ENCODE assay signal across 1 cellular context in the genomic region with DNA sequence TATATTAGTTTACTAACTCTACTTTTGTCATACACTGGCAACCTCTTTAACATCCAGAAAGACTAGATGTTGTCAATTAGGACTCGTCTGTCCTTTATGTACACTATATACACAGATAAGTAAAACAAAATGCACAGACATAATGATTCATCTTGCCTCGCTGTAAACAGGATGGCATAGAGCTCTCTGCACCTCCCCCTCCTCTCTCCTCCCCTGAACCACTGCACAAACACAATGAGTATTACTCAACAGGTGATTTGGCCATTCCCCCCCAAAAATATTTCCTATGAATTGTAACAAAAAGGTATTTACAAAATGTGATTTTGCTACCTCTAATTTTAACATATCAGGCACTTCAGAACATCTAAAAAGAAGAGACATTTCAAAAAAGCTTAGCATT.
A peak's percentile ranks its signal among the peaks of the same experiment; 100 is the strongest.
TF ChIP-seq lines count a peak whose summit lies in the region.
"Not testable (repeated sequence)": the region's sequence is repeated elsewhere in the genome, so short reads cannot be mapped to it uniquely, and the experiment has no call there.

No MANE protein-coding gene starts in this region.

TF ChIP-seq in HepG2, 621 proteins besides CTCF, POLR2A, EP300 and RAD21 (continued from another document):
- TF ChIP-seq, protein P1, sequence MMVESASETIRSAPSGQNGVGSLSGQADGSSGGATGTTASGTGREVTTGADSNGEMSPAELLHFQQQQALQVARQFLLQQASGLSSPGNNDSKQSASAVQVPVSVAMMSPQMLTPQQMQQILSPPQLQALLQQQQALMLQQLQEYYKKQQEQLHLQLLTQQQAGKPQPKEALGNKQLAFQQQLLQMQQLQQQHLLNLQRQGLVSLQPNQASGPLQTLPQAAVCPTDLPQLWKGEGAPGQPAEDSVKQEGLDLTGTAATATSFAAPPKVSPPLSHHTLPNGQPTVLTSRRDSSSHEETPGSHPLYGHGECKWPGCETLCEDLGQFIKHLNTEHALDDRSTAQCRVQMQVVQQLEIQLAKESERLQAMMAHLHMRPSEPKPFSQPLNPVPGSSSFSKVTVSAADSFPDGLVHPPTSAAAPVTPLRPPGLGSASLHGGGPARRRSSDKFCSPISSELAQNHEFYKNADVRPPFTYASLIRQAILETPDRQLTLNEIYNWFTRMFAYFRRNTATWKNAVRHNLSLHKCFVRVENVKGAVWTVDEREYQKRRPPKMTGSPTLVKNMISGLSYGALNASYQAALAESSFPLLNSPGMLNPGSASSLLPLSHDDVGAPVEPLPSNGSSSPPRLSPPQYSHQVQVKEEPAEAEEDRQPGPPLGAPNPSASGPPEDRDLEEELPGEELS (CRISPR knock-in tag; IDR thresholded peaks at IDR 0.05): peak; percentile 57
- TF ChIP-seq SOX13, LCORL, SOX6, FOXA1 (IDR thresholded peaks at IDR 0.05): not testable (repeated sequence)
- TF ChIP-seq SOX13 (CRISPR knock-in tag; conservative IDR thresholded peaks at IDR 0.05 in 1 of 2, IDR thresholded peaks at IDR 0.05 in 1 of 2) (peak in 1 of 2 experiments; percentile 25; a peak in 1 of 4 replicates), LCORL (CRISPR knock-in tag; IDR thresholded peaks at IDR 0.05) (0 out of 2 replicates have a peak, but pooled peaks have one; percentile 19), FOXO1 (CRISPR knock-in tag; IDR thresholded peaks at IDR 0.05) (peak; percentile 40; the same call in 1 of the 2 replicates), KDM5A (IDR thresholded peaks at IDR 0.05; ENCODE audit: borderline replicate concordance, low read length) (peak; percentile 13; the same call in 1 of the 2 replicates), SOX6 (CRISPR knock-in tag; IDR thresholded peaks at IDR 0.05) (peak; percentile 47; the same call in 1 of the 2 replicates), ZC3H13 (CRISPR knock-in tag; IDR thresholded peaks at IDR 0.05) (peak; percentile 57; the same call in 1 of the 2 replicates), SAP130 (CRISPR knock-in tag; IDR thresholded peaks at IDR 0.05; ENCODE audit: low read depth) (peak; percentile 80), FOXP1 (IDR thresholded peaks at IDR 0.05) (peak; percentile 48; the same call in 1 of the 2 replicates), FOXP1 (CRISPR knock-in tag; IDR thresholded peaks at IDR 0.05) (peak; percentile 83), RBFOX2 (IDR thresholded peaks at IDR 0.05; ENCODE audit: low read depth, low read length) (peak; percentile 24; the same call in 1 of the 2 replicates), SOX5 (CRISPR knock-in tag; IDR thresholded peaks at IDR 0.05; ENCODE audit: borderline replicate concordance) (peak; percentile 34; the same call in 1 of the 2 replicates), RXRB (CRISPR knock-in tag; IDR thresholded peaks at IDR 0.05; ENCODE audit: borderline replicate concordance) (peak; percentile 7; the same call in 1 of the 2 replicates), ZNF281 (CRISPR knock-in tag; IDR thresholded peaks at IDR 0.05; ENCODE audit: borderline replicate concordance) (peak; percentile 92), FOXK1 (CRISPR knock-in tag; IDR thresholded peaks at IDR 0.05; ENCODE audit: borderline replicate concordance, low read depth) (peak; percentile 19; the same call in 1 of the 2 replicates), SP5 (CRISPR knock-in tag; IDR thresholded peaks at IDR 0.05; ENCODE audit: borderline replicate concordance, low read depth) (0 out of 2 replicates have a peak, but pooled peaks have one; percentile 23), FOSL2 (CRISPR knock-in tag; IDR thresholded peaks at IDR 0.05) (peak; percentile 78), RARA (CRISPR knock-in tag; IDR thresholded peaks at IDR 0.05) (peak; percentile 13; the same call in 1 of the 2 replicates), PATZ1 (CRISPR knock-in tag; IDR thresholded peaks at IDR 0.05) (peak; percentile 37), DPF2 (CRISPR knock-in tag; IDR thresholded peaks at IDR 0.05; ENCODE audit: borderline replicate concordance, low read depth) (0 out of 2 replicates have a peak, but pooled peaks have one; percentile 24), FOXA1 (CRISPR knock-in tag; IDR thresholded peaks at IDR 0.05) (peak; percentile 39), FOXK2 (IDR thresholded peaks at IDR 0.05) (peak; percentile 45; the same call in 1 of the 2 replicates)
- TF ChIP-seq, protein P2, sequence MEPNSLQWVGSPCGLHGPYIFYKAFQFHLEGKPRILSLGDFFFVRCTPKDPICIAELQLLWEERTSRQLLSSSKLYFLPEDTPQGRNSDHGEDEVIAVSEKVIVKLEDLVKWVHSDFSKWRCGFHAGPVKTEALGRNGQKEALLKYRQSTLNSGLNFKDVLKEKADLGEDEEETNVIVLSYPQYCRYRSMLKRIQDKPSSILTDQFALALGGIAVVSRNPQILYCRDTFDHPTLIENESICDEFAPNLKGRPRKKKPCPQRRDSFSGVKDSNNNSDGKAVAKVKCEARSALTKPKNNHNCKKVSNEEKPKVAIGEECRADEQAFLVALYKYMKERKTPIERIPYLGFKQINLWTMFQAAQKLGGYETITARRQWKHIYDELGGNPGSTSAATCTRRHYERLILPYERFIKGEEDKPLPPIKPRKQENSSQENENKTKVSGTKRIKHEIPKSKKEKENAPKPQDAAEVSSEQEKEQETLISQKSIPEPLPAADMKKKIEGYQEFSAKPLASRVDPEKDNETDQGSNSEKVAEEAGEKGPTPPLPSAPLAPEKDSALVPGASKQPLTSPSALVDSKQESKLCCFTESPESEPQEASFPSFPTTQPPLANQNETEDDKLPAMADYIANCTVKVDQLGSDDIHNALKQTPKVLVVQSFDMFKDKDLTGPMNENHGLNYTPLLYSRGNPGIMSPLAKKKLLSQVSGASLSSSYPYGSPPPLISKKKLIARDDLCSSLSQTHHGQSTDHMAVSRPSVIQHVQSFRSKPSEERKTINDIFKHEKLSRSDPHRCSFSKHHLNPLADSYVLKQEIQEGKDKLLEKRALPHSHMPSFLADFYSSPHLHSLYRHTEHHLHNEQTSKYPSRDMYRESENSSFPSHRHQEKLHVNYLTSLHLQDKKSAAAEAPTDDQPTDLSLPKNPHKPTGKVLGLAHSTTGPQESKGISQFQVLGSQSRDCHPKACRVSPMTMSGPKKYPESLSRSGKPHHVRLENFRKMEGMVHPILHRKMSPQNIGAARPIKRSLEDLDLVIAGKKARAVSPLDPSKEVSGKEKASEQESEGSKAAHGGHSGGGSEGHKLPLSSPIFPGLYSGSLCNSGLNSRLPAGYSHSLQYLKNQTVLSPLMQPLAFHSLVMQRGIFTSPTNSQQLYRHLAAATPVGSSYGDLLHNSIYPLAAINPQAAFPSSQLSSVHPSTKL (CRISPR knock-in tag; IDR thresholded peaks at IDR 0.05): 0 out of 2 replicates have a peak, but pooled peaks have one; percentile 7
